ENCODE assay signal across 8 cellular contexts in genomic region chr22:28019881-28020861, GRCh38.
DNase-seq lines count a peak whose midpoint lies in the region; ATAC-seq, FAIRE-seq and TF ChIP-seq lines count a peak whose summit lies in the region.

No MANE protein-coding gene starts in this region.

- DNase-seq in DND-41 (peak; percentile 81), HS-27A (ENCODE audit: low read depth) (peak; percentile 22), SHP77 treated with DMSO at 0.1 percent for 48 hours (lab: John Stamatoyannopoulos, UW) (peak; percentile 55), glutamatergic neuron (peak; percentile 84), pancreas (peak in 5 of 6 donors; percentile 36 to 84 (median 67)), tibial nerve (ENCODE audit: low spot score in 2 of 2) (peak; percentile 69 to 79)
- DNase-seq in activated naive CD4-positive, alpha-beta T cell treated with Interleukin-2 at 50 U/mL for 16 hours, result peak; percentile 63

- FAIRE-seq in pancreas (lab: Jason Lieb, UNC), result no peak

- peak overlapping the region; percentile 78 for H3K4me3 Mint-ChIP-seq in glutamatergic neuron (ENCODE audit: unreplicated experiment)

- H3K27ac ChIP-seq in DND-41 (ENCODE audit: low read length), result peak overlapping the region; percentile 65
- no peak overlapping the region for H3K27ac ChIP-seq in pancreas
- no peak overlapping the region for H3K27ac ChIP-seq in tibial nerve

- H3K9me3 ChIP-seq in DND-41 (ENCODE audit: insufficient read depth, low read length, severe bottlenecking) (no peaks in the 10 kb centered on the region), pancreas (no peaks in the 10 kb centered on the region), tibial nerve (no peaks in the 10 kb centered on the region)

- no peaks in the 10 kb centered on the region for H3K27me3 ChIP-seq in DND-41 (ENCODE audit: insufficient read depth, low read length, poor library complexity)
- H3K27me3 ChIP-seq in pancreas, result no peaks in the 10 kb centered on the region
- no peaks in the 10 kb centered on the region for H3K27me3 ChIP-seq in tibial nerve

- peaks cover 24% of the 10 kb centered on the region for H3K9me3 Mint-ChIP-seq in glutamatergic neuron (ENCODE audit: unreplicated experiment)

- no peak for TF ChIP-seq POLR2A in tibial nerve (IDR thresholded peaks at IDR 0.05)

- peak overlapping the region; percentile 95 for H3K27ac Mint-ChIP-seq in glutamatergic neuron (ENCODE audit: unreplicated experiment)

- peak; percentile 85 for ATAC-seq in DND-41 (ENCODE audit: insufficient read depth, low read depth)
- peak; percentile 80 to 94 (median 88) for ATAC-seq in pancreas
- no peak for ATAC-seq in GM18861 (IDR thresholded peaks at IDR 0.05; ENCODE audit: unreplicated experiment)

- no peak overlapping the region; the same call in 1 of the 2 replicates for H3K4me2 ChIP-seq in DND-41 (ENCODE audit: insufficient read depth, low read length)

- H3K36me3 ChIP-seq in DND-41 (ENCODE audit: insufficient read depth, low read length) (peaks cover 61% of the 10 kb centered on the region), pancreas (no peaks in the 10 kb centered on the region), tibial nerve (peaks cover 0 to 3% (median 0%) of the 10 kb centered on the region in 3 donors)

- H3K4me1 Mint-ChIP-seq in glutamatergic neuron (ENCODE audit: low read depth, unreplicated experiment), result peaks cover 40% of the 10 kb centered on the region

- H2AFZ ChIP-seq in DND-41 (ENCODE audit: low read depth, low read length), result no peak overlapping the region

- no peaks in the 10 kb centered on the region for H3K79me2 ChIP-seq in DND-41 (ENCODE audit: insufficient read depth, low read length)

- H4K20me1 ChIP-seq in DND-41 (ENCODE audit: insufficient read depth, low read length), result peaks cover 4% of the 10 kb centered on the region

- peaks cover 39% of the 10 kb centered on the region for H3K4me1 ChIP-seq in DND-41 (ENCODE audit: insufficient read depth, low read length)
- no peaks in the 10 kb centered on the region for H3K4me1 ChIP-seq in pancreas
- H3K4me1 ChIP-seq in tibial nerve, result peaks cover 0 to 22% (median 6%) of the 10 kb centered on the region in 4 donors

- peak; percentile 98 for TF ChIP-seq CTCF in DND-41 (IDR thresholded peaks at IDR 0.05; ENCODE audit: borderline replicate concordance, extremely low read depth, low read length, poor library complexity, severe bottlenecking)
- TF ChIP-seq CTCF in glutamatergic neuron (IDR thresholded peaks at IDR 0.05; ENCODE audit: partially characterized antibody, unreplicated experiment), result peak; percentile 99
- TF ChIP-seq CTCF in pancreas (IDR thresholded peaks at IDR 0.05), result peak; percentile 85 to 94 (median 90)
- peak; percentile 89 to 96 (median 93) for TF ChIP-seq CTCF in tibial nerve (IDR thresholded peaks at IDR 0.05)

- H3K9ac ChIP-seq in DND-41 (ENCODE audit: low read depth, low read length), result no peak overlapping the region; the same call in 1 of the 2 replicates

- WGBS in pancreas, 2 donors, result 51 to 52% methylated on average over 19 to 20 of the region's 20 CpGs
- 48 to 49% methylated on average over 20 of the region's 20 CpGs for WGBS in tibial nerve, 2 donors

- intact Hi-C loops in pancreas (cut with DNase I), result loop anchor here in 1 of 3 donors (10.0 kb wide), 1 partner anchor 575 kb away; no protein-coding TSS in a partner anchor

- no peak for TF ChIP-seq EP300 in tibial nerve (IDR thresholded peaks at IDR 0.05)

- no peaks in the 10 kb centered on the region for H3K36me3 Mint-ChIP-seq in glutamatergic neuron (ENCODE audit: unreplicated experiment)

- H3K4me3 ChIP-seq in DND-41 (ENCODE audit: low read depth in 1 of 2, low read length in 2 of 2), result no peak overlapping the region
- H3K4me3 ChIP-seq in pancreas, result no peak overlapping the region
- peak overlapping the region in 1 of 4 donors; percentile 16 for H3K4me3 ChIP-seq in tibial nerve

- H3K27me3 Mint-ChIP-seq in glutamatergic neuron (ENCODE audit: unreplicated experiment), result peaks cover 23% of the 10 kb centered on the region

Comparison
In these comparisons a context has a peak if more than half of its experiments do, and no peak if none do; other contexts are left out.
1. DNase-seq: peak in every context shown above with its lines; median percentile 84 in glutamatergic neuron; 81 in DND-41; 74 in tibial nerve; 67 in pancreas; 63 in activated naive CD4-positive, alpha-beta T cell treated with Interleukin-2 at 50 U/mL for 16 hours; 55 in SHP77 treated with DMSO at 0.1 percent for 48 hours; 22 in HS-27A.